ENCODE assay signal across 11 cellular contexts in genomic region chr11:81963018-81963417, GRCh38.
A peak's percentile ranks its signal among the peaks of the same experiment; 100 is the strongest.
DNase-seq lines count a peak whose midpoint lies in the region; ATAC-seq, FAIRE-seq and TF ChIP-seq lines count a peak whose summit lies in the region.
"Had no signal": no experiment of that assay in that cellular context is flagged by ENCODE, and none has a peak within 500 bp of the region (broad histone marks: within the 10 kb centered on the region; RNA-seq: fewer than 3 reads in every experiment).

No MANE protein-coding gene starts in this region.

- TF ChIP-seq CTCF in LNCaP clone FGC (IDR thresholded peaks at IDR 0.05; ENCODE audit: control insufficient read depth, extremely low read depth, insufficient read depth) (peak; percentile 44), bronchial epithelial cell (IDR thresholded peaks at IDR 0.05; ENCODE audit: insufficient read depth, low read length, severe bottlenecking) (peak; percentile 25), retinal pigment epithelial cell (conservative IDR thresholded peaks at IDR 0.05; ENCODE audit: low read depth, low read length) (peak; percentile 43), HFFc6 (IDR thresholded peaks at IDR 0.05) (no peak; the same call in 1 of the 2 replicates), thyroid gland (IDR thresholded peaks at IDR 0.05) (peak in 1 of 6 experiments; percentile 6), prostate gland (IDR thresholded peaks at IDR 0.05) (peak in 2 of 4 experiments; percentile 6 to 11)

- POLR2A ChIA-PET in activated CD4-positive, alpha-beta T cell treated with anti-CD3 and anti-CD28 coated beads for 36 hours (lab: Charles Lee), result no interaction called here

- H3K4me3 ChIP-seq in LNCaP clone FGC (ENCODE audit: low read depth, low read length) (no peak overlapping the region), bronchial epithelial cell (ENCODE audit: low read depth, low read length) (no peak overlapping the region), retinal pigment epithelial cell (ENCODE audit: low read length) (no peak overlapping the region), thyroid gland (replicated peaks in 1 of 3) (no peak overlapping the region), prostate gland (no peak overlapping the region)
- H3K4me3 ChIP-seq: lung had no signal

- H3K9me3 Mint-ChIP-seq in activated CD4-positive, alpha-beta T cell treated with anti-CD3 and anti-CD28 coated beads for 36 hours (ENCODE audit: low read depth), result no peaks in the 10 kb centered on the region
- H3K9me3 Mint-ChIP-seq in HFFc6, result peaks cover 23% of the 10 kb centered on the region

- WGBS in thyroid gland, 2 donors, result 32 to 37% methylated on average over 3 of the region's 3 CpGs
- WGBS in prostate gland, result 44% methylated on average over 3 of the region's 3 CpGs

- no peaks in the 10 kb centered on the region for H3K27me3 ChIP-seq in bronchial epithelial cell (ENCODE audit: control insufficient read depth, insufficient read depth, low read length)
- no peaks in the 10 kb centered on the region for H3K27me3 ChIP-seq in thyroid gland
- H3K27me3 ChIP-seq in prostate gland (replicated peaks; ENCODE audit: insufficient read depth), result no peaks in the 10 kb centered on the region

- peak overlapping the region; percentile 10 for H3K27ac Mint-ChIP-seq in activated CD4-positive, alpha-beta T cell treated with anti-CD3 and anti-CD28 coated beads for 36 hours
- no peak overlapping the region for H3K27ac Mint-ChIP-seq in HFFc6

- ATAC-seq in activated CD4-positive, alpha-beta T cell treated with anti-CD3 and anti-CD28 coated beads for 36 hours, result peak; percentile 39

- H3K36me3 ChIP-seq in bronchial epithelial cell (ENCODE audit: control insufficient read depth, insufficient read depth, low read length) (no peaks in the 10 kb centered on the region), thyroid gland (no peaks in the 10 kb centered on the region), prostate gland (no peaks in the 10 kb centered on the region)

- intact Hi-C loops in activated CD4-positive, alpha-beta T cell treated with anti-CD3 and anti-CD28 coated beads for 36 hours (cut with DNase I, micrococcal nuclease), result loop anchor here (1.0 to 2.0 kb wide), 2 partner anchors 92 to 176 kb away; no protein-coding TSS in a partner anchor
- intact Hi-C loops in thyroid gland (cut with DNase I), result no loop called here
- intact Hi-C loops in prostate gland (cut with DNase I), result no loop called here

- H3K27me3 Mint-ChIP-seq in activated CD4-positive, alpha-beta T cell treated with anti-CD3 and anti-CD28 coated beads for 36 hours, result no peaks in the 10 kb centered on the region
- H3K27me3 Mint-ChIP-seq in HFFc6 (ENCODE audit: insufficient read depth), result no peaks in the 10 kb centered on the region

- CTCF ChIA-PET in activated CD4-positive, alpha-beta T cell treated with anti-CD3 and anti-CD28 coated beads for 36 hours (lab: Charles Lee), result interaction anchor here (1.1 to 1.6 kb wide), 2 partner anchors 40 to 92 kb away, joined by 4 read pairs; no protein-coding TSS in a partner anchor

- no peak for FAIRE-seq in bronchial epithelial cell (lab: Jason Lieb, UNC)

- H3K4me1 Mint-ChIP-seq in activated CD4-positive, alpha-beta T cell treated with anti-CD3 and anti-CD28 coated beads for 36 hours, result peaks cover 26% of the 10 kb centered on the region
- H3K4me1 Mint-ChIP-seq in HFFc6 (ENCODE audit: low read depth), result no peaks in the 10 kb centered on the region

- no peak overlapping the region for H3K4me3 Mint-ChIP-seq in activated CD4-positive, alpha-beta T cell treated with anti-CD3 and anti-CD28 coated beads for 36 hours
- H3K4me3 Mint-ChIP-seq in HFFc6, result no peak overlapping the region

- no peak for DNase-seq in activated CD4-positive, alpha-beta T cell treated with anti-CD3 and anti-CD28 coated beads for 36 hours
- DNase-seq in activated CD4-positive, alpha-beta T cell treated with anti-CD3 and anti-CD28 coated beads, Interleukin-2, amount 50 U/mL, for 48 hours, result no peak
- DNase-seq in LNCaP clone FGC (ENCODE audit: low read depth) (no peak), bronchial epithelial cell (ENCODE audit: low read depth) (peak; percentile 33), retinal pigment epithelial cell (ENCODE audit: low read depth) (no peak), HFFc6 (no peak), thyroid gland (no peak), prostate gland (ENCODE audit: low spot score) (no peak)
- DNase-seq: activated CD4-positive, alpha-beta T cell treated with anti-CD3 and anti-CD28 coated beads, Interleukin-2, amount 50 U/mL, for 1 hour; NCI-H524 had no signal

- H3K27ac ChIP-seq in thyroid gland, result no peak overlapping the region
- H3K27ac ChIP-seq in prostate gland, result no peak overlapping the region

- H3K9me3 ChIP-seq in thyroid gland, result no peaks in the 10 kb centered on the region
- H3K9me3 ChIP-seq in prostate gland, result no peaks in the 10 kb centered on the region

- H3K36me3 Mint-ChIP-seq in activated CD4-positive, alpha-beta T cell treated with anti-CD3 and anti-CD28 coated beads for 36 hours (ENCODE audit: low read depth), result no peaks in the 10 kb centered on the region
- no peaks in the 10 kb centered on the region for H3K36me3 Mint-ChIP-seq in HFFc6 (ENCODE audit: low read depth)

- H3K4me1 ChIP-seq in thyroid gland (no peaks in the 10 kb centered on the region), prostate gland (replicated peaks) (no peaks in the 10 kb centered on the region)

- no peak for TF ChIP-seq POLR2A in thyroid gland (IDR thresholded peaks at IDR 0.05)
- TF ChIP-seq POLR2A in prostate gland (IDR thresholded peaks at IDR 0.05), result no peak

Comparison
In these comparisons a context has a peak if more than half of its experiments do, and no peak if none do; other contexts are left out.
1. intact Hi-C loops: an anchor here in activated CD4-positive, alpha-beta T cell treated with anti-CD3 and anti-CD28 coated beads for 36 hours (1.0 to 2.0 kb wide); none called in thyroid gland and prostate gland.